21 cellular contexts compared by ENCODE assay signal in the genomic region with DNA sequence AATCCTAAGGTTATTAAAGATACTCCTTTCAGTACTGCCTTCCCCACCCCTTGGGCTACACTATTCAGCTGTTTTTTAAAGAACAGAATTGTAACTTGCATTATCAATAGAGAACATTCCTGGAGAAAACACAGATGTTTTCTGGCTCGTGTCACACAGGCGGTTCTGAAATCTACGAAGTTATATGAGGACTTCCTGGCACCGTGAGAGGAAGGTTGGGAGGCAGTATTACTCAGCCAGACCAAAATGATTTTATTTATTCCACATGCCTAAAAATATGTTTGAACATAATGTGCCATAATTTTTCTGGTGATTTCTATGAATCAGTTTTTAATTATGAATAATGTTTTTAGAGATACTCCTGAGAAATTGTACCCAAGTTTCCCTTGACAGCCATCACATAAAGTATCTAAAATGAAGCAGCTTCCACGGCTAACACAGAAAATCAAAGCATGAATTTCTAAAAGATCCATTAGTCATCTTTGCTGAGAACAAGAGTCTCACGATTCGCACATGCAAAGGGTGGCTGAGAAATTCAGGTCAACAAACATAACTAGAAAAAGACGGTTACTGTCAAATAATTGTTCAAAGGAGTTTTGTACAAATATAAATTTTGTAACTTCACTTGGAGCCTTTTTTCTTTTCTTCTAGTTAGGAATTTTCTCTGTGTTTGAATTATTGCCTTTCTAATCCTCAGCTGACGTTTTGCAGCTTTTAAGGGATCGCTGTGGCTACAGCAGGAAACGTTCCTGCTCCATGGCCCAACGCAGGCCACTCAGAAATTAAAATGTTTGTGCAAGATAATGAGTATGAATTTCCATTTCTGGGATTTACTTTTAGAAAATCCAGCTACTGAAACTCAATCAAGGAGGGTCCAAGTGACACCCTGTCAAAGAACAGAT. TPM values are rescaled to one million over a fixed set of nuclear protein-coding genes. Genes with fewer than 3 reads are reported as not detected.
"Had no signal": no experiment of that assay in that cellular context is flagged by ENCODE, and none has a peak within 500 bp of the region (broad histone marks: within the 10 kb centered on the region; RNA-seq: fewer than 3 reads in every experiment).

No MANE protein-coding gene starts in this region.

- H3K4me1 ChIP-seq: gastrocnemius medialis had no signal

- FAIRE-seq: bronchial epithelial cell, endometrium had no signal

- H3K36me3 Mint-ChIP-seq: activated naive CD8-positive, alpha-beta T cell had no signal

- H3K36me3 ChIP-seq: gastrocnemius medialis, heart right ventricle, lower lobe of right lung, neutrophil, right lobe of liver, suprapubic skin, upper lobe of left lung had no signal

- H3K27ac ChIP-seq: dorsolateral prefrontal cortex, heart right ventricle, lower lobe of right lung, neutrophil, right lobe of liver, suprapubic skin, upper lobe of left lung had no signal

- H3K4me3 Mint-ChIP-seq: activated naive CD8-positive, alpha-beta T cell; T-helper 2 cell treated with Interferon-gamma antibody and Interleukin-4, amounts not matched to agents 5 μg/mL and 100 μg/mL, for 36 hours had no signal

- H3K27ac Mint-ChIP-seq: activated naive CD8-positive, alpha-beta T cell had no signal

- H3K4me3 ChIP-seq: dorsolateral prefrontal cortex, gastrocnemius medialis, heart right ventricle, lower lobe of right lung, right lobe of liver, suprapubic skin, upper lobe of left lung had no signal

- ATAC-seq: gastrocnemius medialis; heart right ventricle; naive thymus-derived CD4-positive, alpha-beta T cell; right lobe of liver had no signal

- DNase-seq: activated CD4-positive, alpha-beta T cell treated with anti-CD3 and anti-CD28 coated beads, Interleukin-2, amount 50 U/mL, for 1 hour; activated effector memory CD4-positive, alpha-beta T cell treated with Interleukin-2 at 50 U/mL for 16 hours; anterior cingulate cortex; dorsolateral prefrontal cortex; gastrocnemius medialis; heart right ventricle; lower lobe of right lung; midbrain; naive thymus-derived CD4-positive, alpha-beta T cell; right lobe of liver; stimulated activated CD4-positive, alpha-beta T cell treated with anti-CD3 and anti-CD28 coated beads, Interleukin-12 subunit alpha, Interleukin-12 subunit beta, amount 100 ng/mL, for 4 hours; stimulated activated naive CD4-positive, alpha-beta T cell treated with Interleukin-2 at 50 U/mL for 16 hours; SW 1271; upper lobe of left lung had no signal

- H3K9me3 ChIP-seq: gastrocnemius medialis, heart right ventricle, lower lobe of right lung, neutrophil, right lobe of liver, suprapubic skin, upper lobe of left lung had no signal

- H3K9me3 Mint-ChIP-seq: T-helper 2 cell treated with Interferon-gamma antibody and Interleukin-4, amounts not matched to agents 5 μg/mL and 100 μg/mL, for 36 hours had no signal

RNA-seq across cellular contexts. Expression of gene SIM2, which starts 8.0 kb away (rescaled TPM):
- total RNA-seq: lower lobe of right lung, posterior vena cava, right lobe of liver had no signal
- polyA plus RNA-seq: naive thymus-derived CD4-positive, alpha-beta T cell had no signal
